In the genomic region with DNA sequence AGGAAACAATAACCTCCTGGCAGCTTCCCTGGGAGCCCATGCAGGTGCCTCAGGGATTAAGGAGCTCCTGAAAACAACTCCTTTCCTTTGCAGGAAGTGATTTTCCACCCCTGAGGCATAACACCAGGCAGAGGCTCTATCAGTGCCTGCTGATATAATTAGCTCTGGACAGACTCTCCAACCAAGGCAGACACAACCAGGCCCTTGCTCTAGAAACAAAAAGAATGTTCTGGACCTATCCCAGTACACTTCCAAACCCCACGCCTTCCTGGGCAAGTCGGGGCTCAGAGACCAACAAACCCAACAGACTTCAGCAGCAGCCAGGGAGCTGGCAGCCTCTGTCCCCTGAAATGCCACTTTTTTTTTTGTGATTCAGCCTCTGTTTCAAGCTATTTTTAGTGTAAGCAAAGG, we compare ENCODE assay signal across 13 cellular contexts.
DNase-seq lines count a peak whose midpoint lies in the region; ATAC-seq, FAIRE-seq and TF ChIP-seq lines count a peak whose summit lies in the region.
"Had no signal": no experiment of that assay in that cellular context is flagged by ENCODE, and none has a peak within 500 bp of the region (broad histone marks: within the 10 kb centered on the region; RNA-seq: fewer than 3 reads in every experiment).

No MANE protein-coding gene starts in this region.

- H3K23ac ChIP-seq in H1 (ENCODE audit: insufficient read length), result no peak overlapping the region

- H3K79me2 ChIP-seq in H1 (ENCODE audit: control insufficient read depth in 1 of 2, insufficient read depth in 2 of 2, low read length in 2 of 2), result no peaks in the 10 kb centered on the region

- no peak overlapping the region for H4K8ac ChIP-seq in H1 (ENCODE audit: extremely low read depth, insufficient read depth, low read length)

- no peak overlapping the region for H3K56ac ChIP-seq in H1 (replicated peaks; ENCODE audit: insufficient read length, low read depth, low read length)

- H3K4me3 ChIP-seq in H1 (ENCODE audit: extremely low read depth in 1 of 4, insufficient read depth in 2 of 4, low read depth in 3 of 4, low read length in 4 of 4) (no peak overlapping the region), mesodermal cell (ENCODE audit: extremely low read depth, insufficient read depth, low read length, poor library complexity, severe bottlenecking) (no peak overlapping the region)
- H3K4me3 ChIP-seq: upper lobe of right lung had no signal

- H2AK5ac ChIP-seq in H1 (ENCODE audit: low read depth, low read length), result no peak overlapping the region

- H3K4me1 ChIP-seq in H1 (replicated peaks in 1 of 4; ENCODE audit: control insufficient read depth in 3 of 4, insufficient read depth in 4 of 4, low read length in 3 of 4), result peaks cover 0 to 10% (median 5%) of the 10 kb centered on the region in 4 experiments; a peak in 5 of 7 replicates
- H3K4me1 ChIP-seq in mesodermal cell (ENCODE audit: control insufficient read depth, insufficient read depth, low read length, poor library complexity, severe bottlenecking), result peaks cover 68% of the 10 kb centered on the region

- no peak overlapping the region for H2BK15ac ChIP-seq in H1 (ENCODE audit: low read length)

- TF ChIP-seq CTCF in 22Rv1 (IDR thresholded peaks at IDR 0.05), result no peak
- no peak for TF ChIP-seq CTCF in H1 (IDR thresholded peaks at IDR 0.05; ENCODE audit: control extremely low read depth in 1 of 3, insufficient read depth in 1 of 3, low read depth in 1 of 3, low read length in 3 of 3)

- no peak overlapping the region for H3K9ac ChIP-seq in H1 (replicated peaks in 1 of 4; ENCODE audit: extremely low read depth in 1 of 4, low read depth in 3 of 4, low read length in 3 of 4)

- CTCF ChIA-PET in H1 (lab: Charles Lee; ENCODE audit: partially characterized antibody), result interaction anchor here (0.7 to 7.3 kb wide), 29 partner anchors 11 to 323 kb away, joined by 3 to 49 read pairs (median 4); no protein-coding TSS in a partner anchor

- no peak overlapping the region for H2BK5ac ChIP-seq in H1 (ENCODE audit: low read depth, low read length)

- no peak for TF ChIP-seq EP300 in H1 (IDR thresholded peaks at IDR 0.05; ENCODE audit: borderline replicate concordance in 1 of 2, low read depth in 2 of 2, low read length in 2 of 2)

- H4K5ac ChIP-seq in H1 (ENCODE audit: insufficient read length, low read depth, low read length), result no peak overlapping the region

- ATAC-seq in HG03025 (IDR thresholded peaks at IDR 0.05; ENCODE audit: low FRiP score, unreplicated experiment), result no peak
- ATAC-seq: upper lobe of right lung had no signal

- H3K9me3 ChIP-seq in H1 (ENCODE audit: insufficient read depth in 2 of 2, low read depth in 1 of 2, low read length in 1 of 2), result no peaks in the 10 kb centered on the region
- H3K9me3 ChIP-seq in mesodermal cell (ENCODE audit: control insufficient read depth, low read length), result no peaks in the 10 kb centered on the region
- H3K9me3 ChIP-seq: upper lobe of right lung had no signal

- no peaks in the 10 kb centered on the region for H3K36me3 ChIP-seq in H1 (ENCODE audit: control insufficient read depth in 2 of 4, insufficient read depth in 4 of 4, low read length in 3 of 4)
- no peaks in the 10 kb centered on the region for H3K36me3 ChIP-seq in mesodermal cell (ENCODE audit: control insufficient read depth, insufficient read depth, low read length)
- H3K36me3 ChIP-seq: upper lobe of right lung had no signal

- no peak overlapping the region for H3K14ac ChIP-seq in H1 (ENCODE audit: insufficient read length)

- peak overlapping the region; percentile 74 for H3K27ac ChIP-seq in 22Rv1
- H3K27ac ChIP-seq in H1 (ENCODE audit: low read depth, low read length), result no peak overlapping the region
- H3K27ac ChIP-seq in mesodermal cell (ENCODE audit: low read depth, low read length, severe bottlenecking), result peak overlapping the region; percentile 58
- H3K27ac ChIP-seq: upper lobe of right lung had no signal

- no peak for FAIRE-seq in H1 (lab: Jason Lieb, UNC)
- FAIRE-seq: small intestine, TTC549 had no signal

- H3K4ac ChIP-seq in H1 (replicated peaks; ENCODE audit: insufficient read length, low read depth, low read length), result no peak overlapping the region

- H3K23me2 ChIP-seq in H1 (ENCODE audit: low read depth, low read length), result no peaks in the 10 kb centered on the region

- WGBS in H1 (ENCODE audit: extremely low coverage in 1 of 2, insufficient coverage in 1 of 2, insufficient read length in 1 of 2, insufficient replicate concordance in 2 of 2, low coverage in 1 of 2, low lambda C conversion rate in 2 of 2, missing lambda C conversion rate in 1 of 2), 2 experiments, result 88% methylated on average over 2 of the region's 2 CpGs; no CpG with 5 or more reads in 1 of the 2 experiments
- 64 to 85% methylated on average over 2 of the region's 2 CpGs for WGBS in mesodermal cell (ENCODE audit: insufficient coverage in 2 of 2), 2 experiments

- peak overlapping the region; percentile 52; the same call in 1 of the 2 replicates for H2BK12ac ChIP-seq in H1 (ENCODE audit: low read depth, low read length)

- DNase-seq in NCI-H226, result peak; percentile 30
- no peak for DNase-seq in H1 (ENCODE audit: low read depth in 1 of 2, low spot score in 2 of 2)
- DNase-seq in cerebellum (ENCODE audit: low spot score), result no peak
- DNase-seq in UCSD-AML1 (lab: John Stamatoyannopoulos, UW; ENCODE audit: unreplicated experiment), result no peak
- DNase-seq in COR-L47 (lab: John Stamatoyannopoulos, UW), result no peak
- DNase-seq: NCI-H2107, RPMI8226, small intestine, upper lobe of right lung had no signal

- TF ChIP-seq POLR2A in H1 (IDR thresholded peaks at IDR 0.05; ENCODE audit: control extremely low read depth in 1 of 2, low read depth in 2 of 2, low read length in 2 of 2), result no peak

- no peak overlapping the region for H2BK120ac ChIP-seq in H1 (replicated peaks; ENCODE audit: low read depth, low read length)

- H3K79me1 ChIP-seq in H1 (ENCODE audit: low read depth, low read length), result no peaks in the 10 kb centered on the region

- no peaks in the 10 kb centered on the region for H3K27me3 ChIP-seq in H1 (replicated peaks in 1 of 4; ENCODE audit: control insufficient read depth in 3 of 4, extremely low read depth in 1 of 4, insufficient read depth in 3 of 4, low read length in 3 of 4)
- H3K27me3 ChIP-seq: upper lobe of right lung had no signal

- POLR2A ChIA-PET in H1 (lab: Charles Lee; ENCODE audit: partially characterized antibody), result no interaction called here

- H3K18ac ChIP-seq in H1 (ENCODE audit: extremely low read depth, low read length), result no peak overlapping the region

- H4K20me1 ChIP-seq in H1 (replicated peaks in 1 of 2; ENCODE audit: control insufficient read depth in 1 of 2, insufficient read depth in 2 of 2, low read length in 2 of 2), result no peaks in the 10 kb centered on the region

- H2AFZ ChIP-seq in H1 (ENCODE audit: low read length), result no peak overlapping the region

- no peak for TF ChIP-seq RAD21 in H1 (IDR thresholded peaks at IDR 0.05 in 1 of 2, conservative IDR thresholded peaks at IDR 0.05 in 1 of 2; ENCODE audit: low read depth in 2 of 2, low read length in 2 of 2)

- H3K4me2 ChIP-seq in H1 (ENCODE audit: insufficient read depth in 1 of 2, low read depth in 2 of 2, low read length in 2 of 2), result no peak overlapping the region

- H2BK20ac ChIP-seq in H1 (ENCODE audit: low read length), result no peak overlapping the region

- H4K91ac ChIP-seq in H1 (replicated peaks; ENCODE audit: insufficient read length, low read length), result no peak overlapping the region

TF ChIP-seq in H1, 55 proteins besides CTCF, POLR2A, EP300 and RAD21:
- TF ChIP-seq KDM1A (IDR thresholded peaks at IDR 0.05; ENCODE audit: borderline replicate concordance, low read length) (no peak), PHF8 (conservative IDR thresholded peaks at IDR 0.05; ENCODE audit: low read depth, low read length) (no peak)
- TF ChIP-seq, protein P1, sequence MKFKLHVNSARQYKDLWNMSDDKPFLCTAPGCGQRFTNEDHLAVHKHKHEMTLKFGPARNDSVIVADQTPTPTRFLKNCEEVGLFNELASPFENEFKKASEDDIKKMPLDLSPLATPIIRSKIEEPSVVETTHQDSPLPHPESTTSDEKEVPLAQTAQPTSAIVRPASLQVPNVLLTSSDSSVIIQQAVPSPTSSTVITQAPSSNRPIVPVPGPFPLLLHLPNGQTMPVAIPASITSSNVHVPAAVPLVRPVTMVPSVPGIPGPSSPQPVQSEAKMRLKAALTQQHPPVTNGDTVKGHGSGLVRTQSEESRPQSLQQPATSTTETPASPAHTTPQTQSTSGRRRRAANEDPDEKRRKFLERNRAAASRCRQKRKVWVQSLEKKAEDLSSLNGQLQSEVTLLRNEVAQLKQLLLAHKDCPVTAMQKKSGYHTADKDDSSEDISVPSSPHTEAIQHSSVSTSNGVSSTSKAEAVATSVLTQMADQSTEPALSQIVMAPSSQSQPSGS (IDR thresholded peaks at IDR 0.05; ENCODE audit: low read length), result no peak
